6 cellular contexts compared by ENCODE assay signal in genomic region chr5:63408984-63409383, GRCh38.
"Had no signal": no experiment of that assay in that cellular context is flagged by ENCODE, and none has a peak within 500 bp of the region (broad histone marks: within the 10 kb centered on the region; RNA-seq: fewer than 3 reads in every experiment).

No MANE protein-coding gene starts in this region.

- H3K27ac ChIP-seq: HL-60 had no signal

- H3K4me1 Mint-ChIP-seq: IgD-negative memory B cell had no signal

- H3K27ac Mint-ChIP-seq: IgD-negative memory B cell had no signal

- ATAC-seq: HepG2, K562 had no signal

- H3K4me3 Mint-ChIP-seq: IgD-negative memory B cell had no signal

- DNase-seq: IMR-90, KBM-7 had no signal

- H3K36me3 Mint-ChIP-seq: IgD-negative memory B cell had no signal

- H3K4me3 ChIP-seq: K562 had no signal

- H3K27me3 Mint-ChIP-seq: IgD-negative memory B cell had no signal
